ENCODE assay signal across 10 cellular contexts in genomic region chr1:50418600-50419109, GRCh38. TPM values are rescaled to one million over a fixed set of nuclear protein-coding genes. Genes with fewer than 3 reads are reported as not detected.
DNase-seq lines count a peak whose midpoint lies in the region; ATAC-seq and TF ChIP-seq lines count a peak whose summit lies in the region.
"Had no signal": no experiment of that assay in that cellular context is flagged by ENCODE, and none has a peak within 500 bp of the region (broad histone marks: within the 10 kb centered on the region; RNA-seq: fewer than 3 reads in every experiment).

No MANE protein-coding gene starts in this region.

- H3K79me2 ChIP-seq in PC-9 (ENCODE audit: low read depth): no peaks in the 10 kb centered on the region

- no peaks in the 10 kb centered on the region for H4K20me1 ChIP-seq in PC-9 (ENCODE audit: insufficient read depth)

- TF ChIP-seq EP300 in esophagus muscularis mucosa (IDR thresholded peaks at IDR 0.05): no peak
- TF ChIP-seq EP300 in upper lobe of left lung (IDR thresholded peaks at IDR 0.05): no peak

- no TSS peak for BruUV-seq in PC-9 (replicated peaks; lab: Mats Ljungman, UMichigan)

- no peaks in the 10 kb centered on the region for H3K36me3 Mint-ChIP-seq in activated naive CD8-positive, alpha-beta T cell
- no peaks in the 10 kb centered on the region for H3K36me3 Mint-ChIP-seq in activated naive CD8-positive, alpha-beta T cell treated with anti-CD3 and anti-CD28 coated beads for 36 hours
- peaks cover 15 to 42% of the 10 kb centered on the region in 2 donors for H3K36me3 Mint-ChIP-seq in naive B cell

- H3K9me2 ChIP-seq in PC-9 (ENCODE audit: insufficient read depth): no peaks in the 10 kb centered on the region

- intact Hi-C loops in esophagus muscularis mucosa (cut with DNase I): no loop called here
- intact Hi-C loops in PC-9 (cut with micrococcal nuclease; ENCODE audit: unreplicated experiment): no loop called here

- H3K4me1 ChIP-seq in esophagus muscularis mucosa (peaks cover 38 to 85% (median 68%) of the 10 kb centered on the region in 4 donors), upper lobe of left lung (peaks cover 39 to 67% (median 45%) of the 10 kb centered on the region in 4 donors), PC-9 (replicated peaks; ENCODE audit: insufficient read depth) (no peaks in the 10 kb centered on the region)

- WGBS in esophagus muscularis mucosa: 0% methylated on average over 10 of the region's 64 CpGs
- WGBS in upper lobe of left lung, 2 donors: 1% methylated on average over 17 of the region's 64 CpGs; no CpG with 5 or more reads in 1 of the 2 donors

- H3K36me3 ChIP-seq in esophagus muscularis mucosa (no peaks in the 10 kb centered on the region), upper lobe of left lung (no peaks in the 10 kb centered on the region), PC-9 (ENCODE audit: low read depth) (no peaks in the 10 kb centered on the region)
- H3K36me3 ChIP-seq: Peyer's patch had no signal

- POLR2A ChIA-PET in PC-9 (lab: Charles Lee; ENCODE audit: unreplicated experiment): no interaction called here

- H3K4me2 ChIP-seq in PC-9: no peak overlapping the region

- H3K4me3 ChIP-seq in esophagus muscularis mucosa (peak overlapping the region; percentile 40 to 48 (median 43)), upper lobe of left lung (peak overlapping the region in 3 of 4 donors; percentile 26 to 36 (median 33)), PC-9 (no peak overlapping the region)

- no peak for ATAC-seq in naive B cell (ENCODE audit: low read depth in 2 of 2)
- ATAC-seq in upper lobe of left lung (ENCODE audit: low FRiP score in 2 of 2): no peak
- ATAC-seq in GM19035 (IDR thresholded peaks at IDR 0.05; ENCODE audit: unreplicated experiment): no peak

- peaks cover 42% of the 10 kb centered on the region for H3K27me3 Mint-ChIP-seq in activated naive CD8-positive, alpha-beta T cell
- peaks cover 91% of the 10 kb centered on the region for H3K27me3 Mint-ChIP-seq in activated naive CD8-positive, alpha-beta T cell treated with anti-CD3 and anti-CD28 coated beads for 36 hours
- peaks cover 62 to 88% (median 76%) of the 10 kb centered on the region in 3 donors for H3K27me3 Mint-ChIP-seq in naive B cell

- H3K4me3 Mint-ChIP-seq in activated naive CD8-positive, alpha-beta T cell: peak overlapping the region; percentile 13
- H3K4me3 Mint-ChIP-seq in activated naive CD8-positive, alpha-beta T cell treated with anti-CD3 and anti-CD28 coated beads for 36 hours: no peak overlapping the region
- peak overlapping the region; percentile 23 to 79 (median 58) for H3K4me3 Mint-ChIP-seq in naive B cell

- H3K27ac Mint-ChIP-seq in activated naive CD8-positive, alpha-beta T cell: no peak overlapping the region
- H3K27ac Mint-ChIP-seq in activated naive CD8-positive, alpha-beta T cell treated with anti-CD3 and anti-CD28 coated beads for 36 hours: no peak overlapping the region
- no peak overlapping the region for H3K27ac Mint-ChIP-seq in naive B cell

- DNase-seq in activated naive CD8-positive, alpha-beta T cell treated with anti-CD3 and anti-CD28 coated beads for 36 hours: no peak
- no peak for DNase-seq in esophagus muscularis mucosa (ENCODE audit: extremely low spot score)
- DNase-seq in naive B cell: no peak
- DNase-seq in upper lobe of left lung: peak in 1 of 2 donors; percentile 82
- DNase-seq in PC-9: no peak
- no peak for DNase-seq in cortex of kidney (lab: John Stamatoyannopoulos, UW)

- H3K9me3 ChIP-seq in esophagus muscularis mucosa (no peaks in the 10 kb centered on the region), upper lobe of left lung (no peaks in the 10 kb centered on the region), PC-9 (ENCODE audit: insufficient read depth, low read depth) (no peaks in the 10 kb centered on the region)
- H3K9me3 ChIP-seq: Peyer's patch had no signal

- H3K27ac ChIP-seq in esophagus muscularis mucosa (replicated peaks in 1 of 4): no peak overlapping the region
- no peak overlapping the region for H3K27ac ChIP-seq in upper lobe of left lung
- no peak overlapping the region for H3K27ac ChIP-seq in PC-9
- H3K27ac ChIP-seq: Peyer's patch had no signal

- CTCF ChIA-PET in PC-9 (lab: Charles Lee): no interaction called here

- H3K9me3 Mint-ChIP-seq in activated naive CD8-positive, alpha-beta T cell (ENCODE audit: low read depth): no peaks in the 10 kb centered on the region
- H3K9me3 Mint-ChIP-seq in activated naive CD8-positive, alpha-beta T cell treated with anti-CD3 and anti-CD28 coated beads for 36 hours: peaks cover 2% of the 10 kb centered on the region
- peaks cover 6 to 36% (median 9%) of the 10 kb centered on the region in 7 donors for H3K9me3 Mint-ChIP-seq in naive B cell

- TF ChIP-seq POLR2A in esophagus muscularis mucosa (IDR thresholded peaks at IDR 0.05; ENCODE audit: low read depth) (no peak), upper lobe of left lung (IDR thresholded peaks at IDR 0.05) (no peak)

- H3F3A ChIP-seq in PC-9 (ENCODE audit: insufficient read depth, low read depth): no peaks in the 10 kb centered on the region; the same call in 1 of the 2 replicates

- no peak overlapping the region for H2AFZ ChIP-seq in PC-9

- peaks cover 38% of the 10 kb centered on the region for H3K4me1 Mint-ChIP-seq in activated naive CD8-positive, alpha-beta T cell (ENCODE audit: low read depth)
- peaks cover 35% of the 10 kb centered on the region for H3K4me1 Mint-ChIP-seq in activated naive CD8-positive, alpha-beta T cell treated with anti-CD3 and anti-CD28 coated beads for 36 hours
- H3K4me1 Mint-ChIP-seq in naive B cell: peaks cover 30 to 58% (median 48%) of the 10 kb centered on the region in 3 donors

- peaks cover 0 to 100% (median 83%) of the 10 kb centered on the region in 4 donors for H3K27me3 ChIP-seq in esophagus muscularis mucosa
- H3K27me3 ChIP-seq in upper lobe of left lung: peaks cover 0 to 91% (median 53%) of the 10 kb centered on the region in 4 donors
- H3K27me3 ChIP-seq in PC-9 (ENCODE audit: insufficient read depth, low read depth): peaks cover 31% of the 10 kb centered on the region

- TF ChIP-seq CTCF in esophagus muscularis mucosa (IDR thresholded peaks at IDR 0.05) (no peak), upper lobe of left lung (IDR thresholded peaks at IDR 0.05) (no peak), PC-9 (conservative IDR thresholded peaks at IDR 0.05) (no peak)

RNA-seq across cellular contexts. Expression of gene DMRTA2, which starts 4.6 kb away (rescaled TPM):
- total RNA-seq in activated naive CD8-positive, alpha-beta T cell treated with anti-CD3 and anti-CD28 coated beads for 36 hours: under 1 TPM in 1 of 2 experiments, not detected in 1; 0.08 TPM
- not detected for total RNA-seq in esophagus muscularis mucosa
- not detected for polyA plus RNA-seq in naive B cell (ENCODE audit: low read depth in 6 of 6)
- under 1 TPM in 2 of 6 donors, not detected in 4; 0.13 to 0.39 TPM for total RNA-seq in upper lobe of left lung
- total RNA-seq in PC-9 (2021): not detected in 2 replicates
- total RNA-seq: LHCN-M2, Peyer's patch had no signal
